7 cellular contexts compared by ENCODE assay signal in the genomic region with DNA sequence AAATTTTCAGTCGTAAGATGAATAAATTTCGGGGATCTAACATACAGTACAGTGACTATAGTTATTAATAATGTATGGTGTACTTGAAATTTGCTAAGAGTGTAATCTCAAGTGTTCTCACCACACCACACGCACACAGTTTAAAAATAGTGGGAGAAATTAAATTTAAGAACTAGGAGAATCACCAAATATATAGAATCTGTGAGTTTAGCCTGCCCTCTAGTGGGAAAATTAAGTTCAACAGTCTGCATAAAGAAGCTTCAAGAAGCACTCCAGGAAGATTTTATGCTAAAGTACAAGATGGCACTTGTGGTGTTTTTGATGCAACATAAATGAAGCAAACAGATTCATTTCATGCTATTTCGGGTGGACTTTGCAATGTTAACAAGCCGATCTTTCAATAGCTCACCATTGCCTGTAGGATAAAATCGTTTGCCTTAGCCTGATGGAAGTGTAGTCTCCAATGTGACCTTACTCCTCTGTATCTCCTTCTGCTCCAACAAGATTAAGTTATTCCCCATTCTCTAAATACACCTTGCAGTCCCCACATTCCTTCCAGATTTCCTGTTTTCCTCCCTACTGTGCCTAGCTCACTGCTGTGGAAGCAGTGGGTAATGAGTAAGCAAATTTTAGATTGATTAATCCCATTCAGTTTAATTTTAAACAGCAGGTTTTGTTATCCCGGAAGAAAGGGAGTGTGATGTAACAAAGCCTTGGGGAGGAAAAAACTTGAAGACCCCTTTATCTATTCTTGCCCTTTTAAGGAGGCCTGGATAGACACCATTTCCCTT. TPM values are rescaled to one million over a fixed set of nuclear protein-coding genes. Genes with fewer than 3 reads are reported as not detected.
A peak's percentile ranks its signal among the peaks of the same experiment; 100 is the strongest.
DNase-seq lines count a peak whose midpoint lies in the region; TF ChIP-seq lines count a peak whose summit lies in the region.

No MANE protein-coding gene starts in this region.

- peak overlapping the region; percentile 73 for H3K4me2 ChIP-seq in OCI-LY3 (ENCODE audit: low read length)

- H3K9me3 ChIP-seq in OCI-LY3 (ENCODE audit: insufficient read depth, low read length), result no peaks in the 10 kb centered on the region

- H3K27me3 ChIP-seq in OCI-LY3 (ENCODE audit: low read depth, low read length) (no peaks in the 10 kb centered on the region), H7 (ENCODE audit: control insufficient read depth, insufficient read depth, low read length) (no peaks in the 10 kb centered on the region)

- H3K27ac ChIP-seq in OCI-LY3 (ENCODE audit: low read length) (0 out of 2 replicates have a peak overlapping the region, but pooled peaks have one; percentile 4), coronary artery (no peak overlapping the region)

- peak overlapping the region; percentile 11; the same call in 1 of the 2 replicates for H3K9ac ChIP-seq in OCI-LY3 (ENCODE audit: low read length)

- peak; percentile 79 for TF ChIP-seq CTCF in LNCAP (IDR thresholded peaks at IDR 0.05)
- peak; percentile 93 for TF ChIP-seq CTCF in OCI-LY3 (IDR thresholded peaks at IDR 0.05; ENCODE audit: low read depth, low read length)
- peak; percentile 51 for TF ChIP-seq CTCF in coronary artery (IDR thresholded peaks at IDR 0.05)

- no peaks in the 10 kb centered on the region for H3K79me2 ChIP-seq in OCI-LY3 (ENCODE audit: low read length)

- H2AFZ ChIP-seq in OCI-LY3 (ENCODE audit: low read depth, low read length), result peak overlapping the region; percentile 93

- DNase-seq in Daoy (ENCODE audit: low read depth) (peak; percentile 54), coronary artery (ENCODE audit: low spot score) (no peak), myocyte (ENCODE audit: low read depth) (peak; percentile 84), H7 (no peak)
- no peak for DNase-seq in stimulated activated CD4-positive, alpha-beta T cell treated with anti-CD3 and anti-CD28 coated beads, Interleukin-2, amount 100 ng/mL, for 24 hours

- no peaks in the 10 kb centered on the region for H4K20me1 ChIP-seq in OCI-LY3 (ENCODE audit: insufficient read depth, low read length)

- H3K4me3 ChIP-seq in OCI-LY3 (ENCODE audit: low read length) (peak overlapping the region; percentile 48), coronary artery (no peak overlapping the region), H7 (ENCODE audit: insufficient read depth, low read depth, low read length) (no peak overlapping the region)

- H3K4me1 ChIP-seq in OCI-LY3 (ENCODE audit: low read length), result peaks cover 31% of the 10 kb centered on the region

- no peaks in the 10 kb centered on the region for H3K36me3 ChIP-seq in OCI-LY3 (replicated peaks; ENCODE audit: low read depth, low read length)
- H3K36me3 ChIP-seq in H7 (replicated peaks; ENCODE audit: control insufficient read depth, insufficient read depth, low read length), result no peaks in the 10 kb centered on the region

RNA-seq across cellular contexts. Expression of a gene that starts 8.7 kb away (rescaled TPM):
- total RNA-seq in Daoy (2014; rRNA removed; shearing (Covaris generic)), result 0.54 and 0.91 TPM in 2 replicates
- 4.9 and 5.6 TPM in 2 replicates for total RNA-seq in myocyte
- polyA plus RNA-seq in myocyte (2012), result 7.9 TPM
- total RNA-seq in H7 (2014; rRNA removed; shearing (Covaris generic)), result 14.7 and 18.1 TPM in 2 replicates

RNA-seq across cellular contexts. Expression of a gene that starts 12.9 kb away (rescaled TPM):
- 12.7 and 15.0 TPM in 2 replicates for total RNA-seq in Daoy (2014; rRNA removed; shearing (Covaris generic))
- 27.7 and 36.3 TPM in 2 replicates for total RNA-seq in myocyte
- polyA plus RNA-seq in myocyte (2012), result 11.2 TPM
- total RNA-seq in H7 (2014; rRNA removed; shearing (Covaris generic)), result 15.9 and 17.6 TPM in 2 replicates

Comparison
In these comparisons a context has a peak if more than half of its experiments do, and no peak if none do; other contexts are left out.
1. DNase-seq: peak in Daoy (single experiment) and myocyte (single experiment); none in coronary artery (single experiment), H7 (single experiment) and stimulated activated CD4-positive, alpha-beta T cell treated with anti-CD3 and anti-CD28 coated beads, Interleukin-2, amount 100 ng/mL, for 24 hours (0 of 2).
2. Peak in every context shown above with its lines, with median percentiles within 50 percentile points of each other: CTCF ChIP-seq.